Comparison of ENCODE assay signal across 17 cellular contexts in the genomic region with DNA sequence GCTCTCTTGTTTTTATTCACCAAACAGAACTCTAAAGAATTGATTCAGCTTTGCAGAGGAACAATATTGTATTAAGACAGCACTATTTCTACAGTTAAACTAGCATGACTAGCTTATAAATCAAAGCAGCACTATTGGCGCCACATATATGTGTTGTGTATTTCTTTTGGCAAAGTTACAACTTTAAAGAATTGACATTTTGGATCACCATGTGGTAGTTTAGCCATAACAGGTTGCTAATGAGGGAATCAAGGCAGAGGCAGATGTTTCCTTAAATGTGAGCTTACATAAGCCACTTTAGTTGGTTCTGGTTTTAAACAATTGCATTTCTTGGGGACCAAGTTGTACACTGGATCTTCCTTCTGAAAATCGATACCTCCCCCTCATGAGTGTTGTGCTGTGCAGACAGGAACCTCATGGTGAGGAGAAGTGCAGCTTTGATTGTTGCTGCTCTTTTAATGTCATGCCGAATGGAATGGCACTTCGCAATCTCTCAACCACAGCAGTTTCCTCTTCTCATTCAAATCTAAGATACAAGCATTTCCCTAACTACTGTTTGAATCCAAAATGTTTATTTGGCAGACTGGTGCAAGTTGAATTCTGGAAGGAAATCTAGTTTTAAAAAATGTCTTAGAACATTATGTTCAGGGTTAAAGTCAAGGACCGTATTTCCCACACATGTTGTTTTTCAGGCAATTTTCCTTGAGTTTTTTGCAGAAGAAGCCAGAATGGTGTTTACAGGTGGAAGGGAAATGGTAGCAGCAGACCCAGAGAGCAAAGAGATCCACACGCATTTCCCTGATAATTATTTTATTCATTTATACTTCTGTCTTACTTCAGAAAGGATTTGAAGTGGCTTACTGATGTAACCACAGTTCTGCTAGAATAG.
DNase-seq lines count a peak whose midpoint lies in the region; ATAC-seq and TF ChIP-seq lines count a peak whose summit lies in the region.
"Had no signal": no experiment of that assay in that cellular context is flagged by ENCODE, and none has a peak within 500 bp of the region (broad histone marks: within the 10 kb centered on the region; RNA-seq: fewer than 3 reads in every experiment).

No MANE protein-coding gene starts in this region.

- intact Hi-C loops in ascending aorta (cut with DNase I) = no loop called here

- H3K56ac ChIP-seq in mesendoderm (ENCODE audit: low read length) = no peak overlapping the region

- no peak overlapping the region for H2BK15ac ChIP-seq in mesendoderm (replicated peaks; ENCODE audit: low read depth)

- no peaks in the 10 kb centered on the region for H3K36me3 Mint-ChIP-seq in GM23338 (ENCODE audit: low read depth)
- H3K36me3 Mint-ChIP-seq: CD4-positive, alpha-beta memory T cell had no signal

- H3K4me1 Mint-ChIP-seq in GM23338 = peaks cover 35% of the 10 kb centered on the region
- H3K4me1 Mint-ChIP-seq: CD4-positive, alpha-beta memory T cell had no signal

- H3K4me1 ChIP-seq in GM23338 (ENCODE audit: insufficient read depth) (peaks cover 23% of the 10 kb centered on the region), ascending aorta (peaks cover 0 to 18% of the 10 kb centered on the region in 2 donors), mesendoderm (ENCODE audit: control insufficient read depth, low read depth, low read length) (no peaks in the 10 kb centered on the region), trophoblast cell (ENCODE audit: control insufficient read depth in 1 of 2, insufficient read depth in 2 of 2, low read length in 2 of 2) (no peaks in the 10 kb centered on the region)

- H2BK5ac ChIP-seq in mesendoderm (ENCODE audit: low read length) (no peak overlapping the region), trophoblast cell (ENCODE audit: low read depth, low read length, poor library complexity) (no peak overlapping the region)

- no peak overlapping the region for H3K4me3 Mint-ChIP-seq in GM23338
- H3K4me3 Mint-ChIP-seq: CD4-positive, alpha-beta memory T cell; effector memory CD8-positive, alpha-beta T cell had no signal

- H3F3A ChIP-seq in GM23338 (replicated peaks; ENCODE audit: low read depth) = no peaks in the 10 kb centered on the region

- H3K79me1 ChIP-seq in mesendoderm (ENCODE audit: low read length) = no peaks in the 10 kb centered on the region
- H3K79me1 ChIP-seq in trophoblast cell (ENCODE audit: low read length) = no peaks in the 10 kb centered on the region

- no peaks in the 10 kb centered on the region for H4K20me1 ChIP-seq in GM23338 (replicated peaks; ENCODE audit: insufficient read depth)

- peak overlapping the region; percentile 20; the same call in 1 of the 2 replicates for H3K27ac Mint-ChIP-seq in GM23338
- H3K27ac Mint-ChIP-seq: CD4-positive, alpha-beta memory T cell; effector memory CD8-positive, alpha-beta T cell had no signal

- H4K8ac ChIP-seq in mesendoderm (ENCODE audit: low read depth, low read length) = no peak overlapping the region
- H4K8ac ChIP-seq in trophoblast cell (ENCODE audit: low read depth, low read length) = no peak overlapping the region

- H3K4ac ChIP-seq in mesendoderm (ENCODE audit: low read depth, low read length) = no peak overlapping the region
- no peak overlapping the region for H3K4ac ChIP-seq in trophoblast cell (ENCODE audit: low read depth, low read length)

- DNase-seq in GM23338 (ENCODE audit: low spot score) (no peak), ascending aorta (ENCODE audit: low spot score in 2 of 2) (no peak), glomerular endothelial cell (ENCODE audit: extremely low read depth, low read depth, low spot score) (peak; percentile 77), stromal cell of bone marrow (ENCODE audit: low read depth) (peak; percentile 27), NCI-H187 treated with DMSO at 0.1 percent for 48 hours (lab: John Stamatoyannopoulos, UW) (no peak), mesendoderm (no peak), trophoblast cell (no peak)
- DNase-seq: activated CD8-positive, alpha-beta memory T cell treated with anti-CD3 and anti-CD28 coated beads, Interleukin-2, amount 50 U/mL, for 48 hours; CD4-positive, alpha-beta memory T cell; effector memory CD8-positive, alpha-beta T cell; KG1; NCI-H2029 treated with DMSO at 0.1 percent for 48 hours; psoas muscle; SK-N-SH; stimulated activated CD4-positive, alpha-beta T cell treated with anti-CD3 and anti-CD28 coated beads, Interleukin-4, amount 100 ng/mL, for 4 hours; stimulated activated naive CD4-positive, alpha-beta T cell had no signal

- H3K27ac ChIP-seq in GM23338 (ENCODE audit: low read depth) (no peak overlapping the region), ascending aorta (peak overlapping the region; percentile 50), mesendoderm (ENCODE audit: low read depth, low read length) (no peak overlapping the region), trophoblast cell (ENCODE audit: low read depth, low read length) (no peak overlapping the region)
- H3K27ac ChIP-seq: psoas muscle had no signal

- no peaks in the 10 kb centered on the region for H3K79me2 ChIP-seq in GM23338 (replicated peaks; ENCODE audit: insufficient read depth)
- no peaks in the 10 kb centered on the region for H3K79me2 ChIP-seq in mesendoderm (ENCODE audit: control insufficient read depth, insufficient read depth, low read length)
- H3K79me2 ChIP-seq in trophoblast cell (ENCODE audit: control insufficient read depth, insufficient read depth, low read length, poor library complexity) = no peaks in the 10 kb centered on the region

- no peak overlapping the region for H4K12ac ChIP-seq in trophoblast cell (ENCODE audit: low read depth, low read length)

- H3K23ac ChIP-seq in mesendoderm (ENCODE audit: low read length) (no peak overlapping the region), trophoblast cell (ENCODE audit: low read length) (no peak overlapping the region)

- H3K9me2 ChIP-seq in GM23338 (ENCODE audit: insufficient read depth) = no peaks in the 10 kb centered on the region
- H3K9me2 ChIP-seq: SK-N-SH had no signal

- H3K9ac ChIP-seq in mesendoderm (ENCODE audit: low read length) = no peak overlapping the region
- H3K9ac ChIP-seq in trophoblast cell (ENCODE audit: low read length) = no peak overlapping the region
- H3K9ac ChIP-seq: SK-N-SH had no signal

- H2AK5ac ChIP-seq in mesendoderm (ENCODE audit: low read length) = no peak overlapping the region
- H2AK5ac ChIP-seq in trophoblast cell (ENCODE audit: low read length) = no peak overlapping the region

- H3K4me2 ChIP-seq in GM23338 (0 out of 2 replicates have a peak overlapping the region, but pooled peaks have one; percentile 35), mesendoderm (ENCODE audit: low read length) (no peak overlapping the region), trophoblast cell (ENCODE audit: low read length) (no peak overlapping the region)
- H3K4me2 ChIP-seq: SK-N-SH had no signal

- H2BK120ac ChIP-seq in mesendoderm (ENCODE audit: low read depth, low read length) = no peak overlapping the region
- H2BK120ac ChIP-seq in trophoblast cell (ENCODE audit: insufficient read depth, low read length, poor library complexity) = no peak overlapping the region

- H3K4me3 ChIP-seq in GM23338 = no peak overlapping the region
- H3K4me3 ChIP-seq in ascending aorta = no peak overlapping the region
- H3K4me3 ChIP-seq in mesendoderm (ENCODE audit: low read length) = no peak overlapping the region
- H3K4me3 ChIP-seq in trophoblast cell (ENCODE audit: low read depth, low read length) = no peak overlapping the region
- H3K4me3 ChIP-seq: psoas muscle had no signal

- H3K14ac ChIP-seq in trophoblast cell (ENCODE audit: low read length) = no peak overlapping the region

- no peak overlapping the region for H2BK12ac ChIP-seq in trophoblast cell (ENCODE audit: low read length)

- no peaks in the 10 kb centered on the region for H3K27me3 Mint-ChIP-seq in GM23338 (ENCODE audit: insufficient read depth, low read depth, poor library complexity)
- H3K27me3 Mint-ChIP-seq: effector memory CD8-positive, alpha-beta T cell had no signal

- TF ChIP-seq CTCF in GM23338 (conservative IDR thresholded peaks at IDR 0.05; ENCODE audit: low read depth in 2 of 2) (no peak), ascending aorta (IDR thresholded peaks at IDR 0.05) (no peak)

- H4K5ac ChIP-seq in mesendoderm (ENCODE audit: low read length) = no peak overlapping the region

- no peak overlapping the region for H2AFZ ChIP-seq in GM23338
- H2AFZ ChIP-seq in trophoblast cell (ENCODE audit: insufficient read depth, low read length, poor library complexity) = no peak overlapping the region

- H3K9me3 ChIP-seq in ascending aorta = no peaks in the 10 kb centered on the region
- H3K9me3 ChIP-seq in trophoblast cell (ENCODE audit: insufficient read depth, low read depth, low read length) = no peaks in the 10 kb centered on the region
- H3K9me3 ChIP-seq: psoas muscle, SK-N-SH had no signal

- H3K18ac ChIP-seq in mesendoderm (ENCODE audit: low read length) (no peak overlapping the region), trophoblast cell (ENCODE audit: low read length) (no peak overlapping the region)

- H3K36me3 ChIP-seq in GM23338 (ENCODE audit: insufficient read depth) (no peaks in the 10 kb centered on the region; the same call in 1 of the 2 replicates), ascending aorta (no peaks in the 10 kb centered on the region), mesendoderm (ENCODE audit: control insufficient read depth, insufficient read depth, low read length) (no peaks in the 10 kb centered on the region), trophoblast cell (ENCODE audit: control insufficient read depth in 1 of 2, insufficient read depth in 2 of 2, low read length in 2 of 2) (no peaks in the 10 kb centered on the region)

- no peaks in the 10 kb centered on the region for H3K27me3 ChIP-seq in GM23338 (ENCODE audit: insufficient read depth)
- H3K27me3 ChIP-seq in ascending aorta = no peaks in the 10 kb centered on the region
- no peaks in the 10 kb centered on the region for H3K27me3 ChIP-seq in mesendoderm (ENCODE audit: insufficient read depth, low read length, poor library complexity)
- H3K27me3 ChIP-seq in trophoblast cell (ENCODE audit: insufficient read depth, low read length) = no peaks in the 10 kb centered on the region

- H4K91ac ChIP-seq in trophoblast cell (ENCODE audit: low read depth, low read length) = no peak overlapping the region

- ATAC-seq in GM23338 = no peak
- ATAC-seq in HG02852 (IDR thresholded peaks at IDR 0.05; ENCODE audit: unreplicated experiment) = no peak
- ATAC-seq: effector memory CD8-positive, alpha-beta T cell had no signal

- WGBS in mesendoderm (ENCODE audit: extremely low coverage, insufficient coverage, low lambda C conversion rate) = no CpG with 5 or more reads among the region's 6 CpGs
- no CpG with 5 or more reads among the region's 6 CpGs for WGBS in trophoblast cell (ENCODE audit: extremely low coverage, insufficient coverage, insufficient read length)

- peaks cover 10% of the 10 kb centered on the region for H3K9me3 Mint-ChIP-seq in GM23338

TF ChIP-seq in GM23338, 12 proteins besides CTCF, POLR2A, EP300 and RAD21 (continues in another document):
- TF ChIP-seq POLR2AphosphoS5 (IDR thresholded peaks at IDR 0.05; ENCODE audit: low read depth) (no peak), ZNF114 (CRISPR knock-in tag; IDR thresholded peaks at IDR 0.05) (no peak), ZNF331 (CRISPR knock-in tag; IDR thresholded peaks at IDR 0.05; ENCODE audit: low read depth) (no peak)

Comparison
In these comparisons a context has a peak if more than half of its experiments do, and no peak if none do; other contexts are left out.
1. DNase-seq: peak in glomerular endothelial cell (single experiment) and stromal cell of bone marrow (single experiment); none in GM23338 (single experiment), ascending aorta (0 of 2), NCI-H187 treated with DMSO at 0.1 percent for 48 hours (single experiment), mesendoderm (single experiment) and trophoblast cell (0 of 2).
2. H3K27ac ChIP-seq: peak in ascending aorta (2 of 2); none in GM23338 (single experiment), mesendoderm (single experiment) and trophoblast cell (single experiment).